In the genomic region with DNA sequence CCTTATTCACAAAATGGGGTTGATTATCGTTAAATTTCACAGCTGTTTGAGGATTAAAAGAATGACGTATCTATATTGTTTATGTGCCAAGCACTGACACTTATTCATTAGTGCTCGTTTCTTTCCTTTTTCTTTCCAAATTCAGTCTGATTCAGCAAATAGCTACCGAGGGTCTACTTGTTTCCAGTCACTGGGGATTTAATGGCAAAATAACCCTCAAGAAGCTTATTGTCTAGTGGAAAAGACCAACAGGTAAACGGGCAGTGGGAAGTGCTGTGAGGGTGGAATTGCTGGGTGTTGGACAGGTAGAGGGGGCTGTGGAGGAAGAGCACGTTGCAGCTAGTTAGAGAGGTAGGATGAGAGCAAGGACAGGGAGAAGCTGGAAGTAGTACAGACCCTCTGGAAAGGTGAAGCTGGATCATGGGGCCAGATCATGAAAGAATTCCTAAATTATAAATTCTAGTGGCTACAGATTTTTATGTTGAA, we compare ENCODE assay signal across 8 cellular contexts. TPM values are rescaled to one million over a fixed set of nuclear protein-coding genes. Genes with fewer than 3 reads are reported as not detected.
DNase-seq lines count a peak whose midpoint lies in the region; ATAC-seq, FAIRE-seq and TF ChIP-seq lines count a peak whose summit lies in the region.

No MANE protein-coding gene starts in this region.

- H2AFZ ChIP-seq in OCI-LY1 (ENCODE audit: low read length) (no peak overlapping the region), endothelial cell of umbilical vein (ENCODE audit: low read depth, low read length) (no peak overlapping the region), parathyroid adenoma (peak overlapping the region; percentile 75)

- H3K4me2 ChIP-seq in OCI-LY1 (ENCODE audit: low read length), result peak overlapping the region; percentile 68
- peak overlapping the region; percentile 77 for H3K4me2 ChIP-seq in endothelial cell of umbilical vein (ENCODE audit: insufficient read depth, low read length)
- H3K4me2 ChIP-seq in parathyroid adenoma (ENCODE audit: low read length), result no peak overlapping the region

- H3K9ac ChIP-seq in OCI-LY1 (ENCODE audit: low read length) (peak overlapping the region; percentile 18; the same call in 1 of the 2 replicates), endothelial cell of umbilical vein (replicated peaks; ENCODE audit: extremely low read depth, insufficient read depth, low read length) (no peak overlapping the region), parathyroid adenoma (no peak overlapping the region)

- FAIRE-seq in endothelial cell of umbilical vein (lab: Jason Lieb, UNC), result no peak

- BruUV-seq in Calu3 (replicated peaks; lab: Mats Ljungman, UMichigan) (no TSS peak), endothelial cell of umbilical vein (replicated peaks; lab: Mats Ljungman, UMichigan) (no TSS peak)

- H3K4me3 Mint-ChIP-seq in Calu3 (ENCODE audit: low read depth, unreplicated experiment), result peak overlapping the region; percentile 73

- H3K4me1 ChIP-seq in OCI-LY1 (ENCODE audit: insufficient read depth, low read length, severe bottlenecking) (peaks cover 19% of the 10 kb centered on the region), endothelial cell of umbilical vein (ENCODE audit: control insufficient read depth, extremely low read depth, insufficient read depth, low read length) (peaks cover 6% of the 10 kb centered on the region), parathyroid adenoma (no peaks in the 10 kb centered on the region)

- intact Hi-C loops in Calu3 (cut with micrococcal nuclease; ENCODE audit: unreplicated experiment), result loop anchor here (2.0 to 10.0 kb wide), 2 partner anchors 258 to 404 kb away; no protein-coding TSS in a partner anchor
- intact Hi-C loops in endothelial cell of umbilical vein (cut with micrococcal nuclease), result loop anchor here (2.0 to 10.0 kb wide), 3 partner anchors 42 to 404 kb away; a partner anchor contains a TSS

- no peaks in the 10 kb centered on the region for H3K27me3 Mint-ChIP-seq in Calu3 (ENCODE audit: unreplicated experiment)

- peaks cover 16% of the 10 kb centered on the region for H3K36me3 Mint-ChIP-seq in Calu3 (ENCODE audit: insufficient read depth, unreplicated experiment)

- CTCF ChIA-PET in Calu3 (lab: Charles Lee) (interaction anchor here (0.8 to 3.2 kb wide), 12 partner anchors 10 to 407 kb away, joined by 3 to 14 read pairs (median 4); no protein-coding TSS in a partner anchor), endothelial cell of umbilical vein (lab: Charles Lee) (interaction anchor here (0.6 to 1.6 kb wide), 8 partner anchors 9 to 397 kb away, joined by 3 to 5 read pairs (median 4); no protein-coding TSS in a partner anchor)

- TF ChIP-seq CTCF in Calu3 (IDR thresholded peaks at IDR 0.05; ENCODE audit: unreplicated experiment) (no peak), OCI-LY1 (IDR thresholded peaks at IDR 0.05; ENCODE audit: low read length) (no peak; the same call in 1 of the 2 replicates), endothelial cell of umbilical vein (IDR thresholded peaks at IDR 0.05; ENCODE audit: extremely low read depth in 1 of 2, insufficient read depth in 1 of 2, low read depth in 1 of 2, low read length in 2 of 2) (no peak), parathyroid adenoma (IDR thresholded peaks at IDR 0.05) (peak; percentile 1)

- H3K27me3 ChIP-seq in OCI-LY1 (ENCODE audit: insufficient read depth, low read length), result peaks cover 4% of the 10 kb centered on the region; the same call in 1 of the 2 replicates
- peaks cover 11 to 20% of the 10 kb centered on the region in 2 experiments for H3K27me3 ChIP-seq in endothelial cell of umbilical vein (ENCODE audit: control insufficient read depth in 2 of 2, insufficient read depth in 2 of 2, low read length in 2 of 2)
- no peaks in the 10 kb centered on the region for H3K27me3 ChIP-seq in parathyroid adenoma (ENCODE audit: control insufficient read depth, insufficient read depth, low read length)

- H3K9me3 ChIP-seq in OCI-LY1 (ENCODE audit: low read length) (no peaks in the 10 kb centered on the region), endothelial cell of umbilical vein (replicated peaks; ENCODE audit: control insufficient read depth, insufficient read depth, low read length) (no peaks in the 10 kb centered on the region), parathyroid adenoma (ENCODE audit: control insufficient read depth, low read length) (no peaks in the 10 kb centered on the region)

- POLR2A ChIA-PET in endothelial cell of umbilical vein (lab: Charles Lee), result no interaction called here

- peaks cover 35% of the 10 kb centered on the region for H3K4me1 Mint-ChIP-seq in Calu3 (ENCODE audit: low read depth, unreplicated experiment)

- no peak overlapping the region for H3K27ac ChIP-seq in OCI-LY1 (ENCODE audit: low read depth, low read length, poor library complexity, severe bottlenecking)
- no peak overlapping the region for H3K27ac ChIP-seq in endothelial cell of umbilical vein (ENCODE audit: insufficient read depth, low read depth, low read length)
- H3K27ac ChIP-seq in parathyroid adenoma, result no peak overlapping the region

- H3K79me2 ChIP-seq in OCI-LY1 (ENCODE audit: insufficient read depth, low read length) (no peaks in the 10 kb centered on the region), endothelial cell of umbilical vein (ENCODE audit: control insufficient read depth, insufficient read depth, low read length) (no peaks in the 10 kb centered on the region), parathyroid adenoma (no peaks in the 10 kb centered on the region)

- no peaks in the 10 kb centered on the region for H3F3A ChIP-seq in OCI-LY1 (ENCODE audit: insufficient read depth, low read length)

- dilution Hi-C loops in endothelial cell of umbilical vein (cut with MboI; ENCODE audit: extremely low pct_ligation_motif_present, low sequenced_read_pairs), result no loop called here

- DNase-seq in Calu3 (no peak), endothelial cell of umbilical vein (ENCODE audit: low read depth, low spot score) (no peak), mesenteric fat pad (ENCODE audit: low spot score) (no peak), T1000 (lab: John Stamatoyannopoulos, UW) (no peak)
- no peak for DNase-seq in NK-92 treated with Interleukin-12 subunit alpha and Interleukin-12 subunit beta, amount 100 ng/mL, for 24 hours (lab: John Stamatoyannopoulos, UW)

- peak overlapping the region; percentile 48 for H3K4me3 ChIP-seq in OCI-LY1 (ENCODE audit: low read depth, low read length, poor library complexity, severe bottlenecking)
- H3K4me3 ChIP-seq in endothelial cell of umbilical vein (replicated peaks in 1 of 3; ENCODE audit: insufficient read depth in 1 of 3, low read depth in 1 of 3, low read length in 3 of 3), result peak overlapping the region; percentile 5 to 41 (median 7)
- no peak overlapping the region for H3K4me3 ChIP-seq in parathyroid adenoma (ENCODE audit: low read depth, low read length)

- H4K20me1 ChIP-seq in OCI-LY1 (ENCODE audit: insufficient read depth, low read length) (no peaks in the 10 kb centered on the region), endothelial cell of umbilical vein (replicated peaks; ENCODE audit: control insufficient read depth, extremely low read depth, insufficient read depth, low read length) (no peaks in the 10 kb centered on the region)

- TF ChIP-seq POLR2A in endothelial cell of umbilical vein (IDR thresholded peaks at IDR 0.05; ENCODE audit: low read depth, low read length), result no peak

- no peaks in the 10 kb centered on the region for H3K9me1 ChIP-seq in endothelial cell of umbilical vein (replicated peaks; ENCODE audit: control insufficient read depth, extremely low read depth, insufficient read depth, low read length)

- peak overlapping the region; percentile 87 for H3K27ac Mint-ChIP-seq in Calu3 (ENCODE audit: unreplicated experiment)

- H3K9me2 ChIP-seq in OCI-LY1 (ENCODE audit: low read depth, low read length), result no peaks in the 10 kb centered on the region

- no peak for ATAC-seq in HG03175 (IDR thresholded peaks at IDR 0.05; ENCODE audit: unreplicated experiment)

- H3K36me3 ChIP-seq in OCI-LY1 (ENCODE audit: insufficient read depth, low read length), result no peaks in the 10 kb centered on the region
- H3K36me3 ChIP-seq in endothelial cell of umbilical vein (ENCODE audit: control insufficient read depth in 2 of 2, extremely low read depth in 1 of 2, insufficient read depth in 2 of 2, low read length in 2 of 2), result no peaks in the 10 kb centered on the region
- H3K36me3 ChIP-seq in parathyroid adenoma (ENCODE audit: control insufficient read depth, insufficient read depth, low read length), result no peaks in the 10 kb centered on the region

- H3K9me3 Mint-ChIP-seq in Calu3 (ENCODE audit: low read depth, unreplicated experiment), result no peaks in the 10 kb centered on the region

TF ChIP-seq in endothelial cell of umbilical vein, 7 proteins besides CTCF, POLR2A, EP300 and RAD21:
- TF ChIP-seq MYC (IDR thresholded peaks at IDR 0.05; ENCODE audit: low read depth, low read length) (no peak), GATA2 (IDR thresholded peaks at IDR 0.05; ENCODE audit: insufficient read depth, insufficient read length, low read depth, low read length) (no peak), JUN (IDR thresholded peaks at IDR 0.05; ENCODE audit: borderline replicate concordance, insufficient read depth, insufficient read length, low read depth) (no peak), FOS (IDR thresholded peaks at IDR 0.05; ENCODE audit: borderline replicate concordance, insufficient read depth, low read length) (no peak), POLR2AphosphoS5 (IDR thresholded peaks at IDR 0.05; ENCODE audit: insufficient read depth, low read depth, low read length) (no peak), EZH2 (IDR thresholded peaks at IDR 0.05; ENCODE audit: borderline replicate concordance, low read depth, low read length, severe bottlenecking) (no peak)
- TF ChIP-seq, protein P1, sequence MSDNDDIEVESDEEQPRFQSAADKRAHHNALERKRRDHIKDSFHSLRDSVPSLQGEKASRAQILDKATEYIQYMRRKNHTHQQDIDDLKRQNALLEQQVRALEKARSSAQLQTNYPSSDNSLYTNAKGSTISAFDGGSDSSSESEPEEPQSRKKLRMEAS (IDR thresholded peaks at IDR 0.05; ENCODE audit: insufficient read depth, insufficient read length), result no peak
TF ChIP-seq in endothelial cell of umbilical vein: peak in this region for 0.

RNA-seq across cellular contexts. Expression of a gene that starts 48.3 kb away (rescaled TPM):
- total RNA-seq in Calu3 (2022), result 69.4 and 85.6 TPM in 2 replicates
- total RNA-seq in endothelial cell of umbilical vein, result 0.60 and 1.4 TPM in 2 replicates
- 0.28 and 0.37 TPM in 2 replicates for polyA plus RNA-seq in endothelial cell of umbilical vein
- 0.43 and 0.68 TPM in 2 replicates for polyA plus RNA-seq in endothelial cell of umbilical vein (2011; cell fraction: cytosol; rRNA removed)
- polyA plus RNA-seq in endothelial cell of umbilical vein (2011; cell fraction: nucleus; rRNA removed), result 0.67 and 0.83 TPM in 2 replicates
- 1.2 and 1.6 TPM in 2 replicates for polyA plus RNA-seq in endothelial cell of umbilical vein (2012)
- 0.59 and 1.5 TPM in 2 replicates for polyA minus RNA-seq in endothelial cell of umbilical vein
- 7.0 TPM for polyA minus RNA-seq in endothelial cell of umbilical vein (2011; cell fraction: cytosol; rRNA and poly(A)+ RNA removed)
- 0.72 and 1.1 TPM in 2 replicates for polyA minus RNA-seq in endothelial cell of umbilical vein (2011; cell fraction: nucleus; rRNA and poly(A)+ RNA removed)
- total RNA-seq in mesenteric fat pad, result 5.3 TPM

Comparison
In these comparisons a context has a peak if more than half of its experiments do, and no peak if none do; other contexts are left out.
1. RNA of a gene that starts 48.3 kb away (total RNA-seq): 69.4 to 85.6 TPM in Calu3; 5.3 TPM in mesenteric fat pad (single experiment) and 0.60 to 1.4 TPM in endothelial cell of umbilical vein; every median in the first group is over 10 times any median in the second.